In genomic region chr22:22343603-22344276, GRCh38 we compare ENCODE assay signal across 8 cellular contexts.
DNase-seq lines count a peak whose midpoint lies in the region; ATAC-seq and TF ChIP-seq lines count a peak whose summit lies in the region.
"Had no signal": no experiment of that assay in that cellular context is flagged by ENCODE, and none has a peak within 500 bp of the region (broad histone marks: within the 10 kb centered on the region; RNA-seq: fewer than 3 reads in every experiment).

No MANE protein-coding gene starts in this region.

- H3K27ac Mint-ChIP-seq in effector memory CD8-positive, alpha-beta T cell = no peak overlapping the region
- H3K27ac Mint-ChIP-seq in stimulated activated naive B cell treated with anti-CD40 and anti-IgM and Interleukin-4, amounts not matched to agents 10 μg/mL and 1 μg/mL and 100 μg/mL, for 72 hours = peak overlapping the region; percentile 47
- no peak overlapping the region for H3K27ac Mint-ChIP-seq in activated CD4-positive, alpha-beta memory T cell treated with anti-CD3 and anti-CD28 coated beads for 36 hours
- H3K27ac Mint-ChIP-seq: activated CD4-positive, alpha-beta T cell treated with anti-CD3 and anti-CD28 coated beads for 36 hours had no signal

- TF ChIP-seq CTCF in GM13976 (IDR thresholded peaks at IDR 0.05; ENCODE audit: borderline replicate concordance, control extremely low read depth, extremely low read depth, insufficient read depth, missing control alignments) = no peak

- DNase-seq in GM13976 (ENCODE audit: low spot score) (peak; percentile 49), NOMO-1 (lab: John Stamatoyannopoulos, UW; ENCODE audit: unreplicated experiment in 2 of 2) (peak; percentile 50 to 88), T-helper 1 cell (no peak)
- DNase-seq in effector memory CD8-positive, alpha-beta T cell = no peak
- DNase-seq in stimulated activated naive B cell treated with anti-CD40 and anti-IgM and Interleukin-4, amounts not matched to agents 10 μg/mL and 1 μg/mL and 100 μg/mL, for 72 hours = peak; percentile 46
- DNase-seq in activated CD4-positive, alpha-beta memory T cell treated with anti-CD3 and anti-CD28 coated beads for 36 hours = no peak
- DNase-seq in activated CD4-positive, alpha-beta T cell treated with anti-CD3 and anti-CD28 coated beads for 4 hours = no peak

- intact Hi-C loops in activated CD4-positive, alpha-beta memory T cell treated with anti-CD3 and anti-CD28 coated beads for 36 hours (cut with micrococcal nuclease) = no loop called here

- peaks cover 6% of the 10 kb centered on the region for H3K36me3 Mint-ChIP-seq in effector memory CD8-positive, alpha-beta T cell (ENCODE audit: insufficient read depth)
- H3K36me3 Mint-ChIP-seq in stimulated activated naive B cell treated with anti-CD40 and anti-IgM and Interleukin-4, amounts not matched to agents 10 μg/mL and 1 μg/mL and 100 μg/mL, for 72 hours = no peaks in the 10 kb centered on the region
- H3K36me3 Mint-ChIP-seq in activated CD4-positive, alpha-beta memory T cell treated with anti-CD3 and anti-CD28 coated beads for 36 hours = no peaks in the 10 kb centered on the region

- CTCF ChIA-PET in activated CD4-positive, alpha-beta memory T cell treated with anti-CD3 and anti-CD28 coated beads for 36 hours (lab: Charles Lee) = interaction anchor here (0.8 to 1.9 kb wide), 5 partner anchors 22 to 87 kb away, joined by 4 to 6 read pairs (median 5); no protein-coding TSS in a partner anchor

- H3K9me3 Mint-ChIP-seq in effector memory CD8-positive, alpha-beta T cell = no peaks in the 10 kb centered on the region
- no peaks in the 10 kb centered on the region for H3K9me3 Mint-ChIP-seq in stimulated activated naive B cell treated with anti-CD40 and anti-IgM and Interleukin-4, amounts not matched to agents 10 μg/mL and 1 μg/mL and 100 μg/mL, for 72 hours
- no peaks in the 10 kb centered on the region for H3K9me3 Mint-ChIP-seq in activated CD4-positive, alpha-beta memory T cell treated with anti-CD3 and anti-CD28 coated beads for 36 hours

- in situ Hi-C loops in GM13976 (cut with MboI; ENCODE audit: low sequenced_read_pairs, unreplicated experiment) = no loop called here

- H3K27me3 Mint-ChIP-seq in effector memory CD8-positive, alpha-beta T cell = peaks cover 13 to 39% of the 10 kb centered on the region in 2 donors
- no peaks in the 10 kb centered on the region for H3K27me3 Mint-ChIP-seq in stimulated activated naive B cell treated with anti-CD40 and anti-IgM and Interleukin-4, amounts not matched to agents 10 μg/mL and 1 μg/mL and 100 μg/mL, for 72 hours
- H3K27me3 Mint-ChIP-seq in activated CD4-positive, alpha-beta memory T cell treated with anti-CD3 and anti-CD28 coated beads for 36 hours = peaks cover 1% of the 10 kb centered on the region

- H3K4me3 Mint-ChIP-seq in effector memory CD8-positive, alpha-beta T cell = no peak overlapping the region
- peak overlapping the region in 1 of 2 donors; percentile 0 for H3K4me3 Mint-ChIP-seq in stimulated activated naive B cell treated with anti-CD40 and anti-IgM and Interleukin-4, amounts not matched to agents 10 μg/mL and 1 μg/mL and 100 μg/mL, for 72 hours
- no peak overlapping the region for H3K4me3 Mint-ChIP-seq in activated CD4-positive, alpha-beta memory T cell treated with anti-CD3 and anti-CD28 coated beads for 36 hours
- H3K4me3 Mint-ChIP-seq: activated CD4-positive, alpha-beta T cell treated with anti-CD3 and anti-CD28 coated beads for 36 hours had no signal

- H3K4me1 Mint-ChIP-seq in effector memory CD8-positive, alpha-beta T cell (ENCODE audit: low read depth in 2 of 2) = peaks cover 0 to 2% of the 10 kb centered on the region in 2 donors
- H3K4me1 Mint-ChIP-seq in stimulated activated naive B cell treated with anti-CD40 and anti-IgM and Interleukin-4, amounts not matched to agents 10 μg/mL and 1 μg/mL and 100 μg/mL, for 72 hours = peaks cover 20 to 21% of the 10 kb centered on the region in 2 donors
- no peaks in the 10 kb centered on the region for H3K4me1 Mint-ChIP-seq in activated CD4-positive, alpha-beta memory T cell treated with anti-CD3 and anti-CD28 coated beads for 36 hours (ENCODE audit: low read depth)
- H3K4me1 Mint-ChIP-seq: activated CD4-positive, alpha-beta T cell treated with anti-CD3 and anti-CD28 coated beads for 36 hours had no signal

- peak; percentile 26 for ATAC-seq in effector memory CD8-positive, alpha-beta T cell (replicated peaks)
- ATAC-seq in stimulated activated naive B cell treated with anti-CD40 and anti-IgM and Interleukin-4, amounts not matched to agents 10 μg/mL and 1 μg/mL and 100 μg/mL, for 72 hours (replicated peaks) = peak; percentile 93 to 97

- POLR2A ChIA-PET in activated CD4-positive, alpha-beta memory T cell treated with anti-CD3 and anti-CD28 coated beads for 36 hours (lab: Charles Lee) = no interaction called here

Comparison
In these comparisons a context has a peak if more than half of its experiments do, and no peak if none do; other contexts are left out.
1. DNase-seq: peak in GM13976 (single experiment), NOMO-1 (2 of 2) and stimulated activated naive B cell treated with anti-CD40 and anti-IgM and Interleukin-4, amounts not matched to agents 10 μg/mL and 1 μg/mL and 100 μg/mL, for 72 hours (single experiment); none in effector memory CD8-positive, alpha-beta T cell (0 of 3), T-helper 1 cell (0 of 5), activated CD4-positive, alpha-beta memory T cell treated with anti-CD3 and anti-CD28 coated beads for 36 hours (single experiment) and activated CD4-positive, alpha-beta T cell treated with anti-CD3 and anti-CD28 coated beads for 4 hours (0 of 2).